18 cellular contexts compared by ENCODE assay signal in genomic region chr9:133577463-133578112, GRCh38. TPM values are rescaled to one million over a fixed set of nuclear protein-coding genes. Genes with fewer than 3 reads are reported as not detected.
DNase-seq lines count a peak whose midpoint lies in the region; ATAC-seq, FAIRE-seq and TF ChIP-seq lines count a peak whose summit lies in the region.
"Had no signal": no experiment of that assay in that cellular context is flagged by ENCODE, and none has a peak within 500 bp of the region (broad histone marks: within the 10 kb centered on the region; RNA-seq: fewer than 3 reads in every experiment).

No MANE protein-coding gene starts in this region.

- no peak overlapping the region for H3K4ac ChIP-seq in H1 (replicated peaks; ENCODE audit: insufficient read length, low read depth, low read length)

- H3K79me1 ChIP-seq in H1 (ENCODE audit: low read depth, low read length), result no peaks in the 10 kb centered on the region

- H2AFZ ChIP-seq in H1 (ENCODE audit: low read length), result no peak overlapping the region
- H2AFZ ChIP-seq in smooth muscle cell (ENCODE audit: low read depth), result no peak overlapping the region

- H3K9me3 ChIP-seq in left ventricle myocardium inferior (replicated peaks) (no peaks in the 10 kb centered on the region), heart right ventricle (no peaks in the 10 kb centered on the region), H1 (ENCODE audit: insufficient read depth in 2 of 2, low read depth in 1 of 2, low read length in 1 of 2) (no peaks in the 10 kb centered on the region), smooth muscle cell (replicated peaks; ENCODE audit: low read depth) (no peaks in the 10 kb centered on the region)

- H4K5ac ChIP-seq in H1 (ENCODE audit: insufficient read length, low read depth, low read length), result no peak overlapping the region

- H3K14ac ChIP-seq in H1 (ENCODE audit: insufficient read length), result no peak overlapping the region

- no peak overlapping the region for H3K56ac ChIP-seq in H1 (replicated peaks; ENCODE audit: insufficient read length, low read depth, low read length)

- H3K36me3 ChIP-seq in left ventricle myocardium inferior (no peaks in the 10 kb centered on the region), heart right ventricle (no peaks in the 10 kb centered on the region), H1 (ENCODE audit: control insufficient read depth in 2 of 4, insufficient read depth in 4 of 4, low read length in 3 of 4) (no peaks in the 10 kb centered on the region), smooth muscle cell (ENCODE audit: low read depth) (no peaks in the 10 kb centered on the region)

- POLR2A ChIA-PET in H1 (lab: Charles Lee; ENCODE audit: partially characterized antibody), result no interaction called here

- intact Hi-C loops in left ventricle myocardium inferior (cut with micrococcal nuclease), result no loop called here
- intact Hi-C loops in heart right ventricle (cut with DNase I), result loop anchor here in 1 of 10 donors (5.0 kb wide), 1 partner anchor 40 kb away; no protein-coding TSS in a partner anchor

- no peak overlapping the region for H2AK5ac ChIP-seq in H1 (ENCODE audit: low read depth, low read length)

- H3K23me2 ChIP-seq in H1 (ENCODE audit: low read depth, low read length), result no peaks in the 10 kb centered on the region

- H3K18ac ChIP-seq in H1 (ENCODE audit: extremely low read depth, low read length), result no peak overlapping the region

- no peak for TF ChIP-seq RAD21 in H1 (IDR thresholded peaks at IDR 0.05 in 1 of 2, conservative IDR thresholded peaks at IDR 0.05 in 1 of 2; ENCODE audit: low read depth in 2 of 2, low read length in 2 of 2)

- no peak overlapping the region for H3K23ac ChIP-seq in H1 (ENCODE audit: insufficient read length)

- H2BK20ac ChIP-seq in H1 (ENCODE audit: low read length), result no peak overlapping the region

- peaks cover 23% of the 10 kb centered on the region for H3F3A ChIP-seq in smooth muscle cell (ENCODE audit: low read depth)

- no peak overlapping the region for H4K8ac ChIP-seq in H1 (ENCODE audit: extremely low read depth, insufficient read depth, low read length)

- no peak overlapping the region for H2BK5ac ChIP-seq in H1 (ENCODE audit: low read depth, low read length)

- FAIRE-seq in H1 (lab: Jason Lieb, UNC), result no peak
- FAIRE-seq: H54 had no signal

- 0 out of 2 replicates have a peak overlapping the region, but pooled peaks have one; percentile 9 for H2BK12ac ChIP-seq in H1 (ENCODE audit: low read depth, low read length)

- no peak for TF ChIP-seq CTCF in left ventricle myocardium inferior (IDR thresholded peaks at IDR 0.05; ENCODE audit: borderline replicate concordance)
- no peak for TF ChIP-seq CTCF in heart right ventricle (IDR thresholded peaks at IDR 0.05)
- no peak for TF ChIP-seq CTCF in H1 (IDR thresholded peaks at IDR 0.05; ENCODE audit: control extremely low read depth in 1 of 3, insufficient read depth in 1 of 3, low read depth in 1 of 3, low read length in 3 of 3)
- TF ChIP-seq CTCF in smooth muscle cell (IDR thresholded peaks at IDR 0.05; ENCODE audit: borderline replicate concordance, insufficient read depth, poor library complexity, severe bottlenecking), result no peak

- CTCF ChIA-PET in H1 (lab: Charles Lee; ENCODE audit: partially characterized antibody), result interaction anchor here (1.1 to 5.3 kb wide), 6 partner anchors 13 to 138 kb away, joined by 3 to 46 read pairs (median 5); no protein-coding TSS in a partner anchor

- TF ChIP-seq POLR2A in H1 (IDR thresholded peaks at IDR 0.05; ENCODE audit: control extremely low read depth in 1 of 2, low read depth in 2 of 2, low read length in 2 of 2), result no peak

- no peak overlapping the region for H2BK120ac ChIP-seq in H1 (replicated peaks; ENCODE audit: low read depth, low read length)

- H3K79me2 ChIP-seq in H1 (ENCODE audit: control insufficient read depth in 1 of 2, insufficient read depth in 2 of 2, low read length in 2 of 2) (no peaks in the 10 kb centered on the region), smooth muscle cell (ENCODE audit: low read depth) (no peaks in the 10 kb centered on the region)

- H2BK15ac ChIP-seq in H1 (ENCODE audit: low read length), result no peak overlapping the region

- no peak for TF ChIP-seq EP300 in H1 (IDR thresholded peaks at IDR 0.05; ENCODE audit: borderline replicate concordance in 1 of 2, low read depth in 2 of 2, low read length in 2 of 2)

- H4K20me1 ChIP-seq in H1 (replicated peaks in 1 of 2; ENCODE audit: control insufficient read depth in 1 of 2, insufficient read depth in 2 of 2, low read length in 2 of 2) (no peaks in the 10 kb centered on the region), smooth muscle cell (ENCODE audit: low read depth) (no peaks in the 10 kb centered on the region)

- H3K9ac ChIP-seq in H1 (replicated peaks in 1 of 4; ENCODE audit: extremely low read depth in 1 of 4, low read depth in 3 of 4, low read length in 3 of 4), result no peak overlapping the region
- no peak overlapping the region for H3K9ac ChIP-seq in smooth muscle cell (ENCODE audit: low read depth)

- peaks cover 41% of the 10 kb centered on the region for H3K27me3 ChIP-seq in left ventricle myocardium inferior (ENCODE audit: low read depth)
- H3K27me3 ChIP-seq in heart right ventricle, result peaks cover 0 to 45% (median 16%) of the 10 kb centered on the region in 7 donors
- H3K27me3 ChIP-seq in H1 (replicated peaks in 1 of 4; ENCODE audit: control insufficient read depth in 3 of 4, extremely low read depth in 1 of 4, insufficient read depth in 3 of 4, low read length in 3 of 4), result 0 out of 7 replicates have a peak, but pooled peaks cover 0 to 2% (median 0%) of the 10 kb centered on the region in 4 experiments
- H3K27me3 ChIP-seq in smooth muscle cell (ENCODE audit: low read depth), result no peaks in the 10 kb centered on the region

- H3K4me1 ChIP-seq in left ventricle myocardium inferior, result peaks cover 56% of the 10 kb centered on the region
- H3K4me1 ChIP-seq in heart right ventricle, result peaks cover 2 to 53% (median 24%) of the 10 kb centered on the region in 9 donors
- H3K4me1 ChIP-seq in H1 (replicated peaks in 1 of 4; ENCODE audit: control insufficient read depth in 3 of 4, insufficient read depth in 4 of 4, low read length in 3 of 4), result peaks cover 0 to 8% (median 1%) of the 10 kb centered on the region in 4 experiments; a peak in 5 of 7 replicates
- H3K4me1 ChIP-seq in smooth muscle cell (ENCODE audit: low read depth), result peaks cover 35% of the 10 kb centered on the region

- ATAC-seq in heart right ventricle, result no peak
- no peak for ATAC-seq in GM21367 (IDR thresholded peaks at IDR 0.05; ENCODE audit: unreplicated experiment)
- ATAC-seq: HCT116 had no signal

- whole genome bisulfite sequencing in heart right ventricle, 2 donors, result 67 to 74% methylated on average over 12 of the region's 12 CpGs
- 86% methylated on average over 10 of the region's 12 CpGs; no CpG with 5 or more reads in 1 of the 2 experiments for WGBS in H1 (ENCODE audit: extremely low coverage in 1 of 2, insufficient coverage in 1 of 2, insufficient read length in 1 of 2, insufficient replicate concordance in 2 of 2, low coverage in 1 of 2, low lambda C conversion rate in 2 of 2, missing lambda C conversion rate in 1 of 2), 2 experiments
- 84% methylated on average over 12 of the region's 12 CpGs for WGBS in smooth muscle cell (ENCODE audit: low lambda C conversion rate)

- DNase-seq in left ventricle myocardium inferior, result no peak
- DNase-seq in heart right ventricle, result no peak
- peak; percentile 44 for DNase-seq in Daoy (ENCODE audit: low read depth)
- no peak for DNase-seq in H1 (ENCODE audit: low read depth in 1 of 2, low spot score in 2 of 2)
- DNase-seq in smooth muscle cell (lab: John Stamatoyannopoulos, UW; ENCODE audit: unreplicated experiment), result no peak
- DNase-seq in cerebellar cortex (ENCODE audit: low spot score), result no peak
- DNase-seq in NCI-H2171 (lab: John Stamatoyannopoulos, UW), result no peak
- DNase-seq: ACHN; CD4-positive, alpha-beta memory T cell; DMS153; DMS79 treated with DMSO at 0.1 percent for 48 hours; GDM1 had no signal

- peak overlapping the region; percentile 30 for H3K27ac ChIP-seq in left ventricle myocardium inferior (replicated peaks)
- H3K27ac ChIP-seq in heart right ventricle, result peak overlapping the region in 1 of 10 donors; percentile 22
- no peak overlapping the region for H3K27ac ChIP-seq in H1 (ENCODE audit: low read depth, low read length)
- peak overlapping the region; percentile 11 for H3K27ac ChIP-seq in smooth muscle cell (ENCODE audit: low read depth)
- H3K27ac ChIP-seq: C4-2B, HL-60 had no signal

- H3K4me3 ChIP-seq in left ventricle myocardium inferior, result peak overlapping the region; percentile 39
- H3K4me3 ChIP-seq in heart right ventricle, result no peak overlapping the region
- no peak overlapping the region for H3K4me3 ChIP-seq in H1 (ENCODE audit: extremely low read depth in 1 of 4, insufficient read depth in 2 of 4, low read depth in 3 of 4, low read length in 4 of 4)
- H3K4me3 ChIP-seq in smooth muscle cell, result no peak overlapping the region

- no peak overlapping the region for H4K91ac ChIP-seq in H1 (replicated peaks; ENCODE audit: insufficient read length, low read length)

- H3K4me2 ChIP-seq in H1 (ENCODE audit: insufficient read depth in 1 of 2, low read depth in 2 of 2, low read length in 2 of 2) (no peak overlapping the region), smooth muscle cell (peak overlapping the region; percentile 75)

RNA-seq across cellular contexts. Expression of gene FAM163B, which starts 31.6 kb away (rescaled TPM):
- total RNA-seq in left ventricle myocardium inferior (not detected), heart right ventricle (not detected), smooth muscle cell (0.49 and 8.0 TPM in 2 replicates)
- polyA plus RNA-seq in heart right ventricle (under 1 TPM in 1 of 2 donors, not detected in 1; 0.19 TPM), H1 (2011; rRNA removed) (1.0 and 2.6 TPM in 2 replicates), smooth muscle cell (3.4 and 5.0 TPM in 2 replicates)
- total RNA-seq in Daoy (2014; rRNA removed; shearing (Covaris generic)), result not detected in 2 replicates
- total RNA-seq in H1 (2021; fragmentation: NEBNext Ultra II Directional; extraction: Animal tissue kit (Norgen Biotek cat#: 25700)), result 0.38 and 0.63 TPM in 2 replicates
- 1.5 TPM for polyA plus RNA-seq in H1 (2011; cell fraction: cytosol; rRNA removed)
- 3.8 TPM for polyA plus RNA-seq in H1 (2011; cell fraction: nucleus; rRNA removed)
- 0.64 to 2.1 TPM (median 1.3 TPM) in 4 replicates for polyA plus RNA-seq in H1 (2012, experiment 1 of 2)
- polyA plus RNA-seq in H1 (2012, experiment 2 of 2), result 0.38 TPM
- polyA plus RNA-seq in H1 (2013, experiment 1 of 2), result 0.59 TPM
- 0.63 TPM for polyA plus RNA-seq in H1 (2013, experiment 2 of 2)
- polyA minus RNA-seq in H1 (2011; rRNA and poly(A)+ RNA removed), result 1.2 TPM in 2 replicates
- not detected for polyA minus RNA-seq in H1 (2011; cell fraction: cytosol; rRNA and poly(A)+ RNA removed)
- polyA minus RNA-seq in H1 (2011; cell fraction: nucleus; rRNA and poly(A)+ RNA removed), result 1.3 TPM
- total RNA-seq: A172; CD4-positive, alpha-beta memory T cell had no signal
- polyA plus RNA-seq: CD4-positive, alpha-beta memory T cell had no signal

RNA-seq across cellular contexts. Expression of gene ADAMTSL2, which starts 43.1 kb away (rescaled TPM):
- total RNA-seq in left ventricle myocardium inferior (6.0 TPM), heart right ventricle (1 to 10 TPM; 2.0 to 9.1 (median 4.3) TPM), smooth muscle cell (8.1 and 8.9 TPM in 2 replicates)
- polyA plus RNA-seq in heart right ventricle (1 to 10 TPM; 4.9 to 7.5 TPM), H1 (2011; rRNA removed) (0.76 and 1.0 TPM in 2 replicates), smooth muscle cell (8.9 and 10.5 TPM in 2 replicates)
- 0.03 TPM in 1 of 2 replicates, not detected in the other for total RNA-seq in Daoy (2014; rRNA removed; shearing (Covaris generic))
- 0.69 and 0.74 TPM in 2 replicates for total RNA-seq in H1 (2021; fragmentation: NEBNext Ultra II Directional; extraction: Animal tissue kit (Norgen Biotek cat#: 25700))
- polyA plus RNA-seq in H1 (2011; cell fraction: cytosol; rRNA removed), result 0.79 TPM
- polyA plus RNA-seq in H1 (2011; cell fraction: nucleus; rRNA removed), result 2.6 TPM
- polyA plus RNA-seq in H1 (2012, experiment 1 of 2), result 0.29 to 1.0 TPM (median 0.65 TPM) in 4 replicates
- 0.41 TPM for polyA plus RNA-seq in H1 (2012, experiment 2 of 2)
- 0.39 TPM for polyA plus RNA-seq in H1 (2013, experiment 1 of 2)
- 0.29 TPM for polyA plus RNA-seq in H1 (2013, experiment 2 of 2)
- 0.13 and 0.73 TPM in 2 replicates for polyA minus RNA-seq in H1 (2011; rRNA and poly(A)+ RNA removed)
- polyA minus RNA-seq in H1 (2011; cell fraction: cytosol; rRNA and poly(A)+ RNA removed), result 0.29 TPM
- polyA minus RNA-seq in H1 (2011; cell fraction: nucleus; rRNA and poly(A)+ RNA removed), result 0.60 TPM

RNA-seq across cellular contexts. Expression of gene MYMK, which starts 52.8 kb away (rescaled TPM):
- not detected for total RNA-seq in left ventricle myocardium inferior
- total RNA-seq in heart right ventricle, result not detected
- polyA plus RNA-seq in heart right ventricle, result not detected
- total RNA-seq in Daoy (2014; rRNA removed; shearing (Covaris generic)), result not detected in 2 replicates
- not detected in 2 replicates for total RNA-seq in H1 (2021; fragmentation: NEBNext Ultra II Directional; extraction: Animal tissue kit (Norgen Biotek cat#: 25700))
- 0.30 TPM in 1 of 2 replicates, not detected in the other for polyA plus RNA-seq in H1 (2011; rRNA removed)
- polyA plus RNA-seq in H1 (2011; cell fraction: cytosol; rRNA removed), result 0.23 TPM
- polyA plus RNA-seq in H1 (2011; cell fraction: nucleus; rRNA removed), result 0.30 TPM
- polyA plus RNA-seq in H1 (2012, experiment 1 of 2), result not detected in 4 replicates
- not detected for polyA plus RNA-seq in H1 (2012, experiment 2 of 2)
- not detected for polyA plus RNA-seq in H1 (2013, experiment 1 of 2)
- polyA plus RNA-seq in H1 (2013, experiment 2 of 2), result 0.09 TPM
- not detected in 2 replicates for polyA minus RNA-seq in H1 (2011; rRNA and poly(A)+ RNA removed)
- polyA minus RNA-seq in H1 (2011; cell fraction: cytosol; rRNA and poly(A)+ RNA removed), result not detected
- polyA minus RNA-seq in H1 (2011; cell fraction: nucleus; rRNA and poly(A)+ RNA removed), result not detected
- total RNA-seq in smooth muscle cell, result not detected in 2 replicates
- not detected in 2 replicates for polyA plus RNA-seq in smooth muscle cell
- total RNA-seq: A172; CD4-positive, alpha-beta memory T cell had no signal
- polyA plus RNA-seq: CD4-positive, alpha-beta memory T cell had no signal

RNA-seq across cellular contexts. Expression of gene DBH, which starts 58.6 kb away (rescaled TPM):
- total RNA-seq in left ventricle myocardium inferior (not detected), heart right ventricle (under 1 TPM in 1 of 10 donors, not detected in 9; 0.09 TPM), smooth muscle cell (not detected in 2 replicates)
- polyA plus RNA-seq in heart right ventricle (under 1 TPM in 1 of 2 donors, not detected in 1; 0.01 TPM), H1 (2011; rRNA removed) (0.18 and 0.24 TPM in 2 replicates), smooth muscle cell (0.22 and 0.48 TPM in 2 replicates)
- not detected in 2 replicates for total RNA-seq in Daoy (2014; rRNA removed; shearing (Covaris generic))
- total RNA-seq in H1 (2021; fragmentation: NEBNext Ultra II Directional; extraction: Animal tissue kit (Norgen Biotek cat#: 25700)), result 0.29 TPM in 1 of 2 replicates, not detected in the other
- polyA plus RNA-seq in H1 (2011; cell fraction: cytosol; rRNA removed), result 0.17 TPM
- 0.76 TPM for polyA plus RNA-seq in H1 (2011; cell fraction: nucleus; rRNA removed)
- polyA plus RNA-seq in H1 (2012, experiment 1 of 2), result 0.11 to 0.53 TPM (median 0.31 TPM) in 4 replicates
- 0.12 TPM for polyA plus RNA-seq in H1 (2012, experiment 2 of 2)
- 0.20 TPM for polyA plus RNA-seq in H1 (2013, experiment 1 of 2)
- polyA plus RNA-seq in H1 (2013, experiment 2 of 2), result 0.26 TPM
- 0.10 and 0.22 TPM in 2 replicates for polyA minus RNA-seq in H1 (2011; rRNA and poly(A)+ RNA removed)
- not detected for polyA minus RNA-seq in H1 (2011; cell fraction: cytosol; rRNA and poly(A)+ RNA removed)
- 0.40 TPM for polyA minus RNA-seq in H1 (2011; cell fraction: nucleus; rRNA and poly(A)+ RNA removed)
- total RNA-seq: A172 had no signal
